ENCODE assay signal across 8 cellular contexts in the genomic region with DNA sequence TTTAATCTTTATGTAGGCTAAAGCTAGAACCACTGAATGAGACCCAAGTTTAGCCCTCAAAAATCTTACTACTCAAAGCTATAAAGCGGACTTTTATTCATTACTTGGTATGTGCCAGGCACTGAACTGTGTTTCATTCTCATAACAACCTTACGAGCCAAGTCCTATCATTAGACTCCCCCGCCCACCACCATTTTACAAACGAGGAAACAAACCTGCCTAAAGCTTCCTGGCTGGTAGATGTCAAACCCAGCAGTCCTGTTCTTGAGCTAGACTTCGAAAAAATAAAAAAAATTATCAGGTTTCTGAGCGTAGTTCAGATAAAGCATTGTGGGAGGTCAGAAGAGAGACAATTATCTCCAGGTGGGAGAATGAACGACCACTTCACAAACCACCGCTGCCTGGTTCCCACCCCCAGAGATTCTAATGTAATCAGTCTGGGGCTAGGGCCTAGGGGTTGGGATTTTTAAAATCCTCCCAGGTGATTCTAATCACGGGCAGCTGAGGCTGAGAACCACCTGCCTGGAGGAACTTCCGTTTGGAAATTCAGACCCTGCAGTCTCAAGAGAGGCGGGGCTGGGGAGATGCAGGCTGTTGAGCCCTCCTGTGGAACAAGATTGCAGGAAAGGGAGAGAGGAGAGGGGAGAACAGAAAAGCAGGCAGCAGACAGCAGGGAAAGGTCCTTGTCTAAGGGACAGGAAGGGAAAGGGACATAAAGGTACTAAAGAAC. TPM values are rescaled to one million over a fixed set of nuclear protein-coding genes. Genes with fewer than 3 reads are reported as not detected.
DNase-seq lines count a peak whose midpoint lies in the region; ATAC-seq and TF ChIP-seq lines count a peak whose summit lies in the region.
"Had no signal": no experiment of that assay in that cellular context is flagged by ENCODE, and none has a peak within 500 bp of the region (broad histone marks: within the 10 kb centered on the region; RNA-seq: fewer than 3 reads in every experiment).

No MANE protein-coding gene starts in this region.

- DNase-seq in HFFc6 (no peak), foreskin keratinocyte (peak in 1 of 2 donors; percentile 85), spleen (no peak)
- DNase-seq in stimulated activated CD4-positive, alpha-beta T cell treated with anti-CD3 and anti-CD28 coated beads, Interleukin-2, amount 100 ng/mL, for 24 hours: no peak
- no peak for DNase-seq in stimulated activated CD4-positive, alpha-beta T cell treated with anti-CD3 and anti-CD28 coated beads, Interleukin-4, amount 100 ng/mL, for 4 hours
- DNase-seq: activated naive CD8-positive, alpha-beta T cell treated with anti-CD3 and anti-CD28 coated beads, Interleukin-2, amount 50 U/mL, for 24 hours had no signal

- H3K79me2 ChIP-seq in OCI-LY3 (ENCODE audit: low read length): no peaks in the 10 kb centered on the region

- peak overlapping the region; percentile 80 for H3K4me3 Mint-ChIP-seq in HFFc6
- H3K4me3 Mint-ChIP-seq: activated naive CD8-positive, alpha-beta T cell treated with anti-CD3 and anti-CD28 coated beads, Interleukin-2, amount 50 U/mL, for 24 hours had no signal

- H4K20me1 ChIP-seq in OCI-LY3 (ENCODE audit: insufficient read depth, low read length): no peaks in the 10 kb centered on the region

- peaks cover 9% of the 10 kb centered on the region for H3K27me3 Mint-ChIP-seq in HFFc6 (ENCODE audit: insufficient read depth)
- H3K27me3 Mint-ChIP-seq: activated naive CD8-positive, alpha-beta T cell treated with anti-CD3 and anti-CD28 coated beads, Interleukin-2, amount 50 U/mL, for 24 hours had no signal

- peaks cover 84% of the 10 kb centered on the region for H3K4me1 Mint-ChIP-seq in HFFc6 (ENCODE audit: low read depth)

- ATAC-seq in foreskin keratinocyte (peak; percentile 5), HG03139 (IDR thresholded peaks at IDR 0.05; ENCODE audit: unreplicated experiment) (no peak)
- ATAC-seq: activated naive CD8-positive, alpha-beta T cell treated with anti-CD3 and anti-CD28 coated beads, Interleukin-2, amount 50 U/mL, for 24 hours had no signal

- TF ChIP-seq POLR2A in spleen (IDR thresholded peaks at IDR 0.05): no peak

- no peak overlapping the region for H3K27ac ChIP-seq in OCI-LY3 (ENCODE audit: low read length)
- peak overlapping the region; percentile 97 for H3K27ac ChIP-seq in foreskin keratinocyte
- peak overlapping the region in 7 of 8 donors; percentile 35 to 77 (median 67) for H3K27ac ChIP-seq in spleen

- H2AFZ ChIP-seq in OCI-LY3 (ENCODE audit: low read depth, low read length): peak overlapping the region; percentile 73

- H3K9ac ChIP-seq in OCI-LY3 (ENCODE audit: low read length): peak overlapping the region; percentile 21; the same call in 1 of the 2 replicates

- H3K36me3 ChIP-seq in OCI-LY3 (replicated peaks; ENCODE audit: low read depth, low read length) (no peaks in the 10 kb centered on the region), spleen (no peaks in the 10 kb centered on the region)

- WGBS in spleen, 5 donors: 69 to 82% (median 79%) methylated on average over 11 of the region's 11 CpGs

- H3K4me3 ChIP-seq in OCI-LY3 (ENCODE audit: low read length) (peak overlapping the region; percentile 59), spleen (no peak overlapping the region)

- H3K4me2 ChIP-seq in OCI-LY3 (ENCODE audit: low read length): peak overlapping the region; percentile 73

- no peaks in the 10 kb centered on the region for H3K9me3 ChIP-seq in OCI-LY3 (ENCODE audit: insufficient read depth, low read length)
- no peaks in the 10 kb centered on the region for H3K9me3 ChIP-seq in spleen

- H3K27ac Mint-ChIP-seq in HFFc6: peak overlapping the region; percentile 97
- H3K27ac Mint-ChIP-seq: activated naive CD8-positive, alpha-beta T cell treated with anti-CD3 and anti-CD28 coated beads, Interleukin-2, amount 50 U/mL, for 24 hours had no signal

- peaks cover 7% of the 10 kb centered on the region for H3K36me3 Mint-ChIP-seq in HFFc6 (ENCODE audit: low read depth)

- no peaks in the 10 kb centered on the region for H3K27me3 ChIP-seq in OCI-LY3 (ENCODE audit: low read depth, low read length)
- H3K27me3 ChIP-seq in foreskin keratinocyte: no peaks in the 10 kb centered on the region
- no peaks in the 10 kb centered on the region for H3K27me3 ChIP-seq in spleen (replicated peaks in 1 of 7)

- TF ChIP-seq CTCF in HFFc6 (IDR thresholded peaks at IDR 0.05): no peak
- no peak for TF ChIP-seq CTCF in OCI-LY3 (IDR thresholded peaks at IDR 0.05; ENCODE audit: low read depth, low read length)
- TF ChIP-seq CTCF in foreskin keratinocyte (conservative IDR thresholded peaks at IDR 0.05): peak; percentile 7
- TF ChIP-seq CTCF in spleen (IDR thresholded peaks at IDR 0.05 in 8 of 11, conservative IDR thresholded peaks at IDR 0.05 in 3 of 11): no peak

- H3K4me1 ChIP-seq in OCI-LY3 (ENCODE audit: low read length): peaks cover 15% of the 10 kb centered on the region
- peaks cover 53% of the 10 kb centered on the region for H3K4me1 ChIP-seq in foreskin keratinocyte
- H3K4me1 ChIP-seq in spleen: peaks cover 0 to 17% (median 7%) of the 10 kb centered on the region in 6 donors

- intact Hi-C loops in spleen (cut with DNase I; ENCODE audit: low total_unique reads): no loop called here

- no peaks in the 10 kb centered on the region for H3K9me3 Mint-ChIP-seq in HFFc6
- H3K9me3 Mint-ChIP-seq: activated naive CD8-positive, alpha-beta T cell treated with anti-CD3 and anti-CD28 coated beads, Interleukin-2, amount 50 U/mL, for 24 hours had no signal

RNA-seq across cellular contexts. Expression of a gene that starts 8.6 kb away (rescaled TPM):
- total RNA-seq in HFFc6 (2021; fragmentation: NEBNext Ultra II Directional; extraction: Animal tissue kit (Norgen Biotek cat#: 25700)): under 1 TPM; 0.24 to 0.99 (median 0.84) TPM
- total RNA-seq in foreskin keratinocyte (3.1 and 5.5 TPM in 2 replicates), spleen (1 to 10 TPM; 1.6 to 7.4 (median 2.5) TPM)
- polyA plus RNA-seq in foreskin keratinocyte (3.0 and 4.3 TPM in 2 replicates), spleen (1 to 10 TPM in 2 of 3 donors, under 1 TPM in 1; 1.00 to 2.0 (median 2.0) TPM)
